ENCODE assay signal across 7 cellular contexts in genomic region chr12:1474567-1475153, GRCh38.
DNase-seq lines count a peak whose midpoint lies in the region; ATAC-seq and TF ChIP-seq lines count a peak whose summit lies in the region.

No MANE protein-coding gene starts in this region.

- H3K4me3 ChIP-seq in heart left ventricle (peak overlapping the region in 3 of 12 donors; percentile 4 to 17 (median 10)), stomach (no peak overlapping the region)

- no peak for TF ChIP-seq CTCF in heart left ventricle (IDR thresholded peaks at IDR 0.05)
- no peak for TF ChIP-seq CTCF in stomach (IDR thresholded peaks at IDR 0.05)

- H3K27me3 ChIP-seq in heart left ventricle (no peaks in the 10 kb centered on the region), stomach (no peaks in the 10 kb centered on the region)

- peak; percentile 67 for DNase-seq in HK-2 (ENCODE audit: unreplicated experiment)
- DNase-seq in T1000 (lab: John Stamatoyannopoulos, UW): peak; percentile 54
- peak in 1 of 5 donors; percentile 21 for DNase-seq in heart left ventricle
- no peak for DNase-seq in stomach
- DNase-seq in activated effector memory CD4-positive, alpha-beta T cell treated with Interleukin-2 at 50 U/mL for 16 hours: no peak
- no peak for DNase-seq in substantia nigra (lab: John Stamatoyannopoulos, UW)
- DNase-seq in NCI-H526 (lab: John Stamatoyannopoulos, UW): no peak

- H3K36me3 ChIP-seq in heart left ventricle (peaks cover 0 to 3% (median 0%) of the 10 kb centered on the region in 9 donors), stomach (no peaks in the 10 kb centered on the region)

- intact Hi-C loops in heart left ventricle (cut with DNase I) (no loop called here), stomach (cut with DNase I; ENCODE audit: low total_unique reads) (no loop called here)

- peak overlapping the region in 9 of 12 donors; percentile 3 to 54 (median 20) for H3K27ac ChIP-seq in heart left ventricle
- peak overlapping the region; percentile 5 to 69 (median 49) for H3K27ac ChIP-seq in stomach
- no peak overlapping the region for H3K27ac ChIP-seq in substantia nigra (ENCODE audit: low read depth, low read length, poor library complexity, severe bottlenecking)

- peaks cover 0 to 51% (median 31%) of the 10 kb centered on the region in 12 donors for H3K4me1 ChIP-seq in heart left ventricle
- peaks cover 5 to 32% (median 20%) of the 10 kb centered on the region in 4 donors for H3K4me1 ChIP-seq in stomach

- TF ChIP-seq POLR2A in heart left ventricle (IDR thresholded peaks at IDR 0.05): no peak
- TF ChIP-seq POLR2A in stomach (IDR thresholded peaks at IDR 0.05): no peak

- 54 to 70% (median 60%) methylated on average over 10 of the region's 10 CpGs for WGBS in heart left ventricle, 4 donors
- WGBS in stomach, 5 donors: 57 to 86% (median 70%) methylated on average over 10 of the region's 10 CpGs

- ATAC-seq in heart left ventricle: peak; percentile 68 to 83 (median 76)

- no peak for TF ChIP-seq EP300 in stomach (IDR thresholded peaks at IDR 0.05)

- H3K9me3 ChIP-seq in heart left ventricle (no peaks in the 10 kb centered on the region), stomach (no peaks in the 10 kb centered on the region)

Comparison
In these comparisons a context has a peak if more than half of its experiments do, and no peak if none do; other contexts are left out.
1. DNase-seq: peak in HK-2 (single experiment) and T1000 (single experiment); none in stomach (single experiment), activated effector memory CD4-positive, alpha-beta T cell treated with Interleukin-2 at 50 U/mL for 16 hours (single experiment), substantia nigra (0 of 49) and NCI-H526 (0 of 2).